Comparison of ENCODE assay signal across 8 cellular contexts in genomic region chr12:102061096-102061555, GRCh38. TPM values are rescaled to one million over a fixed set of nuclear protein-coding genes. Genes with fewer than 3 reads are reported as not detected.
DNase-seq lines count a peak whose midpoint lies in the region; ATAC-seq and TF ChIP-seq lines count a peak whose summit lies in the region.

No MANE protein-coding gene starts in this region.

- peaks cover 5% of the 10 kb centered on the region for H3K79me1 ChIP-seq in trophoblast cell (ENCODE audit: low read length)

- peak overlapping the region; percentile 49 for H4K91ac ChIP-seq in trophoblast cell (ENCODE audit: low read depth, low read length)

- H2BK120ac ChIP-seq in trophoblast cell (ENCODE audit: insufficient read depth, low read length, poor library complexity): no peak overlapping the region

- no peak overlapping the region for H2AK5ac ChIP-seq in trophoblast cell (ENCODE audit: low read length)

- H4K8ac ChIP-seq in trophoblast cell (ENCODE audit: low read depth, low read length): peak overlapping the region; percentile 94

- H2AFZ ChIP-seq in ACC112 (ENCODE audit: low read length, unreplicated experiment): peak overlapping the region; percentile 69
- H2AFZ ChIP-seq in trophoblast cell (ENCODE audit: insufficient read depth, low read length, poor library complexity): peak overlapping the region; percentile 82

- no peak overlapping the region for H3K18ac ChIP-seq in trophoblast cell (ENCODE audit: low read length)

- H3K27me3 ChIP-seq in ACC112 (ENCODE audit: insufficient read depth, low read length) (no peaks in the 10 kb centered on the region), foreskin keratinocyte (no peaks in the 10 kb centered on the region), trophoblast cell (ENCODE audit: insufficient read depth, low read length) (no peaks in the 10 kb centered on the region)

- no peak overlapping the region for H2BK12ac ChIP-seq in trophoblast cell (ENCODE audit: low read length)

- H3K79me2 ChIP-seq in ACC112 (ENCODE audit: control insufficient read depth, insufficient read depth, low read length, unreplicated experiment) (peaks cover 12% of the 10 kb centered on the region), trophoblast cell (ENCODE audit: control insufficient read depth, insufficient read depth, low read length, poor library complexity) (peaks cover 4% of the 10 kb centered on the region)

- H3K14ac ChIP-seq in trophoblast cell (ENCODE audit: low read length): peak overlapping the region; percentile 62

- H3K27ac ChIP-seq in ACC112 (ENCODE audit: low read depth, low read length) (no peak overlapping the region), foreskin keratinocyte (peak overlapping the region; percentile 60), trophoblast cell (ENCODE audit: low read depth, low read length) (no peak overlapping the region)

- peak overlapping the region; percentile 98 for H3K4me2 ChIP-seq in trophoblast cell (ENCODE audit: low read length)

- H3K4me3 ChIP-seq in ACC112 (ENCODE audit: low read depth, low read length): peak overlapping the region; percentile 89
- peak overlapping the region; percentile 78 for H3K4me3 ChIP-seq in WI38 (ENCODE audit: low read depth, low read length)
- H3K4me3 ChIP-seq in trophoblast cell (ENCODE audit: low read depth, low read length): peak overlapping the region; percentile 92

- peaks cover 24% of the 10 kb centered on the region for H3K36me3 ChIP-seq in ACC112 (ENCODE audit: insufficient read depth, low read length)
- H3K36me3 ChIP-seq in trophoblast cell (ENCODE audit: control insufficient read depth in 1 of 2, insufficient read depth in 2 of 2, low read length in 2 of 2): no peaks in the 10 kb centered on the region

- H3K9ac ChIP-seq in trophoblast cell (ENCODE audit: low read length): peak overlapping the region; percentile 92

- H3K9me3 ChIP-seq in trophoblast cell (ENCODE audit: insufficient read depth, low read depth, low read length): no peaks in the 10 kb centered on the region

- no peaks in the 10 kb centered on the region for H3K4me1 ChIP-seq in ACC112 (ENCODE audit: control insufficient read depth, insufficient read depth, low read length, unreplicated experiment)
- H3K4me1 ChIP-seq in foreskin keratinocyte: no peaks in the 10 kb centered on the region
- H3K4me1 ChIP-seq in trophoblast cell (ENCODE audit: control insufficient read depth in 1 of 2, insufficient read depth in 2 of 2, low read length in 2 of 2): peaks cover 0 to 5% of the 10 kb centered on the region in 2 experiments

- H2BK5ac ChIP-seq in trophoblast cell (ENCODE audit: low read depth, low read length, poor library complexity): no peak overlapping the region

- ATAC-seq in GM18870 (IDR thresholded peaks at IDR 0.05; ENCODE audit: unreplicated experiment) (peak; percentile 37), HG03108 (IDR thresholded peaks at IDR 0.05; ENCODE audit: unreplicated experiment) (peak; percentile 32), foreskin keratinocyte (peak; percentile 16)

- peak; percentile 6 to 30 for DNase-seq in foreskin keratinocyte
- peak; percentile 5 to 31 for DNase-seq in trophoblast cell
- no peak for DNase-seq in NCI-H1694 treated with DMSO at 0.1 percent for 48 hours (lab: John Stamatoyannopoulos, UW)
- DNase-seq in stimulated activated CD4-positive, alpha-beta T cell treated with anti-CD3 and anti-CD28 coated beads, Interleukin-15, amount 100 ng/mL, for 24 hours: no peak

- H3K23ac ChIP-seq in trophoblast cell (ENCODE audit: low read length): no peak overlapping the region

- H3K4ac ChIP-seq in trophoblast cell (ENCODE audit: low read depth, low read length): peak overlapping the region; percentile 77

- peak overlapping the region; percentile 73 for H4K12ac ChIP-seq in trophoblast cell (ENCODE audit: low read depth, low read length)

- TF ChIP-seq CTCF in WI38 (IDR thresholded peaks at IDR 0.05; ENCODE audit: low read depth, low read length) (no peak), foreskin keratinocyte (conservative IDR thresholded peaks at IDR 0.05) (no peak)

- no CpG with 5 or more reads among the region's 9 CpGs for WGBS in trophoblast cell (ENCODE audit: extremely low coverage, insufficient coverage, insufficient read length)

RNA-seq across cellular contexts. Expression of gene WASHC3, which starts 0.7 kb away (rescaled TPM):
- total RNA-seq in foreskin keratinocyte: 43.6 and 46.5 TPM in 2 replicates
- polyA plus RNA-seq in foreskin keratinocyte: 52.4 and 57.3 TPM in 2 replicates
- 38.8 and 42.9 TPM in 2 replicates for polyA plus RNA-seq in trophoblast cell (2013)

RNA-seq across cellular contexts. Expression of gene NUP37, which starts 58.8 kb away (rescaled TPM):
- 68.8 and 78.3 TPM in 2 replicates for total RNA-seq in foreskin keratinocyte
- 60.2 and 80.4 TPM in 2 replicates for polyA plus RNA-seq in foreskin keratinocyte
- polyA plus RNA-seq in trophoblast cell (2013): 48.9 and 50.9 TPM in 2 replicates

RNA-seq across cellular contexts. Expression of gene PARPBP, which starts 58.9 kb away (rescaled TPM):
- total RNA-seq in foreskin keratinocyte: 15.2 and 18.4 TPM in 2 replicates
- 6.5 and 9.5 TPM in 2 replicates for polyA plus RNA-seq in foreskin keratinocyte
- 9.0 and 10.0 TPM in 2 replicates for polyA plus RNA-seq in trophoblast cell (2013)

Comparison
In these comparisons a context has a peak if more than half of its experiments do, and no peak if none do; other contexts are left out.
1. DNase-seq: peak in foreskin keratinocyte (2 of 2) and trophoblast cell (2 of 2); none in NCI-H1694 treated with DMSO at 0.1 percent for 48 hours (single experiment) and stimulated activated CD4-positive, alpha-beta T cell treated with anti-CD3 and anti-CD28 coated beads, Interleukin-15, amount 100 ng/mL, for 24 hours (single experiment).
2. Peak in every context shown above with its lines, with median percentiles within 50 percentile points of each other: H3K4me3 ChIP-seq and ATAC-seq.